24 cellular contexts compared by ENCODE assay signal in the genomic region with DNA sequence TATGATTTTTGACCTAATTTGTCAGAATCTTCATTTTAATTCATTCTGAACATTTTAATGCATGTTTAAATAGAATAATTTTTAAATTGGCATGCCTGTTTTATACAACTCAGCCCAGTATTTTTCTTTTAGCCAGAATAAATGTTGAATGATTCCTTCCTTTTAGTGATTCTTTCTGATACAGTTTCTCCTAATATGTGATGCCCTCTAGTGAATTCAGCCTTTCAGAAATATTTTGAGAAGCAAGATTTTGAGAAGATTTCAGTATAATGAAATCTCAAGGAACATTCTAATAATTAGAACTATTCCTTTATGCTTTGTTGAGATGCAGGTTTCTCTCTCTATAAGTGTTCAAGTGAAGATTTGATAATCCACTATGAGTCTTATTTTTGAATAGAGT. TPM values are rescaled to one million over a fixed set of nuclear protein-coding genes. Genes with fewer than 3 reads are reported as not detected.
DNase-seq lines count a peak whose midpoint lies in the region; ATAC-seq and TF ChIP-seq lines count a peak whose summit lies in the region.
"Had no signal": no experiment of that assay in that cellular context is flagged by ENCODE, and none has a peak within 500 bp of the region (broad histone marks: within the 10 kb centered on the region; RNA-seq: fewer than 3 reads in every experiment).

No MANE protein-coding gene starts in this region.

- H3K36me3 ChIP-seq in Loucy (ENCODE audit: insufficient read depth, low read length), result peaks cover 3% of the 10 kb centered on the region; the same call in 1 of the 2 replicates
- H3K36me3 ChIP-seq: colonic mucosa, vagina had no signal

- no peaks in the 10 kb centered on the region for H3K27me3 Mint-ChIP-seq in activated naive CD8-positive, alpha-beta T cell
- no peaks in the 10 kb centered on the region for H3K27me3 Mint-ChIP-seq in activated naive CD8-positive, alpha-beta T cell treated with anti-CD3 and anti-CD28 coated beads for 36 hours
- H3K27me3 Mint-ChIP-seq: activated CD4-positive, alpha-beta memory T cell treated with anti-CD3 and anti-CD28 coated beads, Interleukin-2, amount 10 ng/mL, durations not matched to agents 7 days and 5 days; activated T-cell treated with anti-CD3 and anti-CD28 coated beads, Interleukin-2, amount 50 U/mL, for 24 hours; brain; CD4-positive, alpha-beta memory T cell had no signal

- H3K4me2 ChIP-seq in Loucy (ENCODE audit: low read depth, low read length, poor library complexity, severe bottlenecking), result no peak overlapping the region

- peak overlapping the region; percentile 71 for H3K27ac Mint-ChIP-seq in activated naive CD8-positive, alpha-beta T cell
- H3K27ac Mint-ChIP-seq in activated naive CD8-positive, alpha-beta T cell treated with anti-CD3 and anti-CD28 coated beads for 36 hours, result no peak overlapping the region
- H3K27ac Mint-ChIP-seq: activated CD4-positive, alpha-beta memory T cell treated with anti-CD3 and anti-CD28 coated beads, Interleukin-2, amount 10 ng/mL, durations not matched to agents 7 days and 5 days; activated T-cell treated with anti-CD3 and anti-CD28 coated beads, Interleukin-2, amount 50 U/mL, for 24 hours; CD4-positive, alpha-beta memory T cell; mesothelial cell of epicardium had no signal

- ATAC-seq in HG03354 (IDR thresholded peaks at IDR 0.05; ENCODE audit: poor library complexity, severe bottlenecking, unreplicated experiment) (no peak), GM21529 (IDR thresholded peaks at IDR 0.05; ENCODE audit: unreplicated experiment) (no peak)
- ATAC-seq: psoas muscle had no signal

- H4K20me1 ChIP-seq in Loucy (ENCODE audit: insufficient read depth, low read length, poor library complexity, severe bottlenecking), result peaks cover 6% of the 10 kb centered on the region

- H3K4me3 Mint-ChIP-seq in activated naive CD8-positive, alpha-beta T cell, result no peak overlapping the region
- H3K4me3 Mint-ChIP-seq in activated naive CD8-positive, alpha-beta T cell treated with anti-CD3 and anti-CD28 coated beads for 36 hours, result no peak overlapping the region
- H3K4me3 Mint-ChIP-seq: activated CD4-positive, alpha-beta memory T cell treated with anti-CD3 and anti-CD28 coated beads, Interleukin-2, amount 10 ng/mL, durations not matched to agents 7 days and 5 days; activated T-cell treated with anti-CD3 and anti-CD28 coated beads, Interleukin-2, amount 50 U/mL, for 24 hours; brain; CD4-positive, alpha-beta memory T cell; mesothelial cell of epicardium had no signal

- peak; percentile 41; the same call in 1 of the 2 replicates for TF ChIP-seq CTCF in Loucy (conservative IDR thresholded peaks at IDR 0.05; ENCODE audit: low read length)

- H2AFZ ChIP-seq in Loucy (ENCODE audit: low read length), result no peak overlapping the region

- no peak for DNase-seq in activated naive CD8-positive, alpha-beta T cell treated with anti-CD3 and anti-CD28 coated beads for 36 hours
- DNase-seq in dedifferentiated amniotic fluid mesenchymal stem cell (ENCODE audit: extremely low spot score) (peak; percentile 37), pons (ENCODE audit: low spot score) (peak; percentile 6)
- DNase-seq in activated CD4-positive, alpha-beta T cell treated with anti-CD3 and anti-CD28 coated beads, Interleukin-2, amount 50 U/mL, for 1 hour, result no peak
- DNase-seq: activated CD4-positive, alpha-beta memory T cell treated with anti-CD3 and anti-CD28 coated beads, Interleukin-2, amount 10 ng/mL, durations not matched to agents 7 days and 5 days; activated naive CD4-positive, alpha-beta T cell treated with anti-CD3 and anti-CD28 coated beads, Interleukin-2, amount 50 U/mL, for 16 hours; activated T-cell treated with anti-CD3 and anti-CD28 coated beads, Interleukin-2, amount 50 U/mL, for 24 hours; colonic mucosa; foreskin melanocyte; NCI-H1417; NCI-H526 treated with DMSO at 0.1 percent for 48 hours; psoas muscle; SIG-M5; spleen; T-helper 2 cell; WERI-Rb-1 had no signal

- peaks cover 63% of the 10 kb centered on the region for H3K4me1 Mint-ChIP-seq in activated naive CD8-positive, alpha-beta T cell (ENCODE audit: low read depth)
- H3K4me1 Mint-ChIP-seq in activated naive CD8-positive, alpha-beta T cell treated with anti-CD3 and anti-CD28 coated beads for 36 hours, result peaks cover 37% of the 10 kb centered on the region
- H3K4me1 Mint-ChIP-seq: activated CD4-positive, alpha-beta memory T cell treated with anti-CD3 and anti-CD28 coated beads, Interleukin-2, amount 10 ng/mL, durations not matched to agents 7 days and 5 days had no signal

- no peaks in the 10 kb centered on the region for H3K9me3 ChIP-seq in Loucy (ENCODE audit: insufficient read depth, low read depth, low read length)
- H3K9me3 ChIP-seq: colonic mucosa, psoas muscle, spleen, vagina had no signal

- no peaks in the 10 kb centered on the region for H3F3A ChIP-seq in Loucy (ENCODE audit: low read depth)

- peaks cover 75% of the 10 kb centered on the region for H3K79me2 ChIP-seq in Loucy (ENCODE audit: insufficient read depth, low read length)

- no peaks in the 10 kb centered on the region for H3K9me2 ChIP-seq in Loucy (replicated peaks; ENCODE audit: low read depth, low read length)

- H3K9ac ChIP-seq in Loucy (ENCODE audit: low read depth, low read length, poor library complexity, severe bottlenecking), result no peak overlapping the region

- H3K9me3 Mint-ChIP-seq in activated naive CD8-positive, alpha-beta T cell (ENCODE audit: low read depth), result no peaks in the 10 kb centered on the region
- H3K9me3 Mint-ChIP-seq in activated naive CD8-positive, alpha-beta T cell treated with anti-CD3 and anti-CD28 coated beads for 36 hours, result no peaks in the 10 kb centered on the region
- H3K9me3 Mint-ChIP-seq: activated CD4-positive, alpha-beta memory T cell treated with anti-CD3 and anti-CD28 coated beads, Interleukin-2, amount 10 ng/mL, durations not matched to agents 7 days and 5 days; activated T-cell treated with anti-CD3 and anti-CD28 coated beads, Interleukin-2, amount 50 U/mL, for 24 hours; CD4-positive, alpha-beta memory T cell had no signal

- H3K4me1 ChIP-seq in Loucy (ENCODE audit: insufficient read depth, low read length, poor library complexity, severe bottlenecking), result peaks cover 9% of the 10 kb centered on the region
- H3K4me1 ChIP-seq: colonic mucosa, psoas muscle had no signal

- peaks cover 9% of the 10 kb centered on the region for H3K36me3 Mint-ChIP-seq in activated naive CD8-positive, alpha-beta T cell
- H3K36me3 Mint-ChIP-seq in activated naive CD8-positive, alpha-beta T cell treated with anti-CD3 and anti-CD28 coated beads for 36 hours, result peaks cover 8% of the 10 kb centered on the region

- H3K27me3 ChIP-seq in Loucy (ENCODE audit: insufficient read depth, low read length, poor library complexity, severe bottlenecking), result no peaks in the 10 kb centered on the region
- H3K27me3 ChIP-seq: colonic mucosa, spleen, vagina had no signal

- no peak overlapping the region for H3K4me3 ChIP-seq in Loucy (ENCODE audit: low read length, poor library complexity, severe bottlenecking)
- H3K4me3 ChIP-seq: colonic mucosa, psoas muscle, spleen, vagina had no signal

RNA-seq across cellular contexts. Expression of a gene that starts 28.5 kb away (rescaled TPM):
- total RNA-seq in activated naive CD8-positive, alpha-beta T cell treated with anti-CD3 and anti-CD28 coated beads for 36 hours, result 10 to 100 TPM; 26.6 to 31.5 TPM

Comparison
In these comparisons a context has a peak if more than half of its experiments do, and no peak if none do; other contexts are left out.
1. DNase-seq: peak in dedifferentiated amniotic fluid mesenchymal stem cell (single experiment) and pons (single experiment); none in activated naive CD8-positive, alpha-beta T cell treated with anti-CD3 and anti-CD28 coated beads for 36 hours (single experiment) and activated CD4-positive, alpha-beta T cell treated with anti-CD3 and anti-CD28 coated beads, Interleukin-2, amount 50 U/mL, for 1 hour (single experiment).